2 cellular contexts compared by ENCODE assay signal in genomic region chr20:47201074-47201730, GRCh38.
TF ChIP-seq lines count a peak whose summit lies in the region.

No MANE protein-coding gene starts in this region.

TF ChIP-seq in IMR-90, 13 proteins besides CTCF, POLR2A, EP300 and RAD21:
- TF ChIP-seq CHD1 (IDR thresholded peaks at IDR 0.05; ENCODE audit: low read depth, low read length) (no peak), MAZ (IDR thresholded peaks at IDR 0.05; ENCODE audit: borderline replicate concordance, low read depth, low read length) (no peak), MAFK (IDR thresholded peaks at IDR 0.05; ENCODE audit: low read depth, low read length) (no peak)
TF ChIP-seq in IMR-90: peak in this region for 0.

TF ChIP-seq in K562, 482 proteins besides CTCF, POLR2A, EP300 and RAD21:
- peak; percentile 72 for TF ChIP-seq TBP (optimal IDR thresholded peaks at IDR 0.05; ENCODE audit: low read depth, low read length)
- no peak for TF ChIP-seq E2F6 (IDR thresholded peaks at IDR 0.05; ENCODE audit: borderline replicate concordance in 1 of 2, extremely low read depth in 1 of 2, insufficient read depth in 1 of 2, insufficient read length in 1 of 2, low read depth in 1 of 2, low read length in 1 of 2, poor library complexity in 1 of 2, severe bottlenecking in 1 of 2)
- TF ChIP-seq MAZ (CRISPR knock-in tag; conservative IDR thresholded peaks at IDR 0.05 in 1 of 2, IDR thresholded peaks at IDR 0.05 in 1 of 2), result no peak
- TF ChIP-seq NCOR1 (IDR thresholded peaks at IDR 0.05), result 0 out of 2 replicates have a peak, but pooled peaks have one; percentile 25
- TF ChIP-seq ATF7 (IDR thresholded peaks at IDR 0.05), result no peak
- peak; percentile 72 for TF ChIP-seq CBFA2T3 (IDR thresholded peaks at IDR 0.05)
- no peak for TF ChIP-seq NR2C2 (CRISPR knock-in tag; IDR thresholded peaks at IDR 0.05)
- TF ChIP-seq NR2C2 (tag; IDR thresholded peaks at IDR 0.05), result 0 out of 2 replicates have a peak, but pooled peaks have one; percentile 0
- TF ChIP-seq CBFA2T2 (conservative IDR thresholded peaks at IDR 0.05), result peak; percentile 56
- peak; percentile 14; the same call in 1 of the 2 replicates for TF ChIP-seq ZFX (CRISPR knock-in tag; IDR thresholded peaks at IDR 0.05)
- TF ChIP-seq TEAD4 (IDR thresholded peaks at IDR 0.05; ENCODE audit: low read length), result peak; percentile 61; the same call in 1 of the 2 replicates
- no peak for TF ChIP-seq TEAD4 (CRISPR knock-in tag; IDR thresholded peaks at IDR 0.05; ENCODE audit: borderline replicate concordance)
- TF ChIP-seq ZBTB11 (CRISPR knock-in tag; IDR thresholded peaks at IDR 0.05), result peak in 1 of 3 experiments; percentile 27; a peak in 1 of 6 replicates
